Comparison of ENCODE assay signal across 4 cellular contexts in the genomic region with DNA sequence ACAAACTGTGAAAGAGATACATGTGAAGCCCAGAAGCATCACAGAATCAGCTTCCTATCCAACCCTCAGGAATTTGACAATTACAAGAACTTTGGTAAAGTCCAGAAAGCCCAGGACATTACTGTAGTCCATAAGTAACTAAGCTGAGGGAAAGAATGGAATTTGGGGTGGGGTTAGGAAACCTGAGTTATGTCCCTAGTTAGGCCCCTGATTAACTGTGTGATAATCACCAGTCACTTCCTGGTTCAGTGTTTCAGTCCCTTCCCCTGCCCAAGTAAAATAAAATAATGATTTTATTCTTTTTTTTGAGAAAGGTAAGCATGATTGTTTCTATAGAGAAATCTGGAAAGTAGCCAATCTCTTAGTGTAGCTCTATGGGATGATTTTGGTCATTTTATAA. TPM values are rescaled to one million over a fixed set of nuclear protein-coding genes. Genes with fewer than 3 reads are reported as not detected.
"Had no signal": no experiment of that assay in that cellular context is flagged by ENCODE, and none has a peak within 500 bp of the region (broad histone marks: within the 10 kb centered on the region; RNA-seq: fewer than 3 reads in every experiment).

No MANE protein-coding gene starts in this region.

RNA-seq across cellular contexts. Expression of a gene that starts 57.8 kb away (rescaled TPM):
- total RNA-seq: activated T-helper 2 cell treated with anti-CD3 and anti-CD28 coated beads, Interferon-gamma antibody, Interleukin-2, Interleukin-4, amounts not matched to agents 10 μg/mL and 5 μg/mL and 100 μg/mL, durations not matched to agents 14 hours and 24 hours and 36 hours; pulmonary artery endothelial cell had no signal
- polyA plus RNA-seq: immature natural killer cell; naive thymus-derived CD4-positive, alpha-beta T cell had no signal
